In the genomic region with DNA sequence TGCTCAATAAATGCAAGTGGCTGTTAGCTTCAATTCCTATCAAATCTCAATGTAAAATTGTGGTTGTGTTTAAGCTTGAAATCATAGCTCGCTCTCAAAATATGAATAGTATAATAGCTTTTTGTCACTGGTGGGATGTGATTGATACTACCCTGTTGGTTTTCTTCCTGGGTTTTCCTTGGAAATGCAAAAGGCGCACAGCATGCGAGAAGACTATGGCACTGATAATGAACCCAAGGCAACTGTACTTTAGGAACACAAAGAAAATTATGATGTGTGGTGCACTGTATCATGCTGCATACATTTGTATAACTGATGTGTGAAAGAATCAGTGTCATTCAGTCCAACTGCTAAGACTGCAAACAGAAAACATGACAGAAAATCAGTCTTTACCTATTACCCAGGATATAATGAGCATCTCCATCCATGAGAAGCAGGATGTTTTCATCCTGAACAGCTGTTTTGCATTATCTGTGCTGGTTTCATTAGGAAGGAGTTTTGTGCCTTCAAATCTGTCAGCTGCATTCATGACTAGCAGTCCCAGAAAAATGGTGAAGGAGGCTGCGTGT, we compare ENCODE assay signal across 22 cellular contexts.
DNase-seq lines count a peak whose midpoint lies in the region; ATAC-seq, FAIRE-seq and TF ChIP-seq lines count a peak whose summit lies in the region.
"Had no signal": no experiment of that assay in that cellular context is flagged by ENCODE, and none has a peak within 500 bp of the region (broad histone marks: within the 10 kb centered on the region; RNA-seq: fewer than 3 reads in every experiment).

No MANE protein-coding gene starts in this region.

- peak; percentile 40 for FAIRE-seq in HTR-8/SVneo (lab: Jason Lieb, UNC)
- FAIRE-seq: A549, D721Med, GM12891 had no signal

- H3K4me3 ChIP-seq in foreskin fibroblast (ENCODE audit: low read depth in 1 of 2, low read length in 2 of 2) = no peak overlapping the region
- H3K4me3 ChIP-seq: A549, BLaER1, GM23338 had no signal

- no peak for ATAC-seq in GM18520 (IDR thresholded peaks at IDR 0.05; ENCODE audit: unreplicated experiment)
- no peak for ATAC-seq in GM18519 (IDR thresholded peaks at IDR 0.05; ENCODE audit: low FRiP score, unreplicated experiment)
- ATAC-seq: A549; CD8-positive, alpha-beta T cell; GM23338; HCT116 had no signal

- TF ChIP-seq CTCF in foreskin fibroblast (IDR thresholded peaks at IDR 0.05; ENCODE audit: low read depth, low read length) = no peak

- DNase-seq in EH (ENCODE audit: low read depth) (peak; percentile 13), HTR-8/SVneo (ENCODE audit: insufficient read length, low spot score) (no peak), fibroblast of gingiva (ENCODE audit: low read depth) (peak; percentile 3), foreskin fibroblast (peak; percentile 21 to 52), NCI-H2107 (lab: John Stamatoyannopoulos, UW) (no peak), T-helper 2 cell (no peak)
- DNase-seq: 8988T; ACHN; CD4-positive, CD25-positive, alpha-beta regulatory T cell; CD8-positive, alpha-beta T cell; DMS 273 treated with DMSO at 0.1 percent for 48 hours; DMS79; H9; HFFc6 had no signal

Comparison
In these comparisons a context has a peak if more than half of its experiments do, and no peak if none do; other contexts are left out.
1. DNase-seq: peak in EH (single experiment), fibroblast of gingiva (single experiment) and foreskin fibroblast (2 of 2); none in HTR-8/SVneo (single experiment), NCI-H2107 (single experiment) and T-helper 2 cell (0 of 5).